9 cellular contexts compared by ENCODE assay signal in the genomic region with DNA sequence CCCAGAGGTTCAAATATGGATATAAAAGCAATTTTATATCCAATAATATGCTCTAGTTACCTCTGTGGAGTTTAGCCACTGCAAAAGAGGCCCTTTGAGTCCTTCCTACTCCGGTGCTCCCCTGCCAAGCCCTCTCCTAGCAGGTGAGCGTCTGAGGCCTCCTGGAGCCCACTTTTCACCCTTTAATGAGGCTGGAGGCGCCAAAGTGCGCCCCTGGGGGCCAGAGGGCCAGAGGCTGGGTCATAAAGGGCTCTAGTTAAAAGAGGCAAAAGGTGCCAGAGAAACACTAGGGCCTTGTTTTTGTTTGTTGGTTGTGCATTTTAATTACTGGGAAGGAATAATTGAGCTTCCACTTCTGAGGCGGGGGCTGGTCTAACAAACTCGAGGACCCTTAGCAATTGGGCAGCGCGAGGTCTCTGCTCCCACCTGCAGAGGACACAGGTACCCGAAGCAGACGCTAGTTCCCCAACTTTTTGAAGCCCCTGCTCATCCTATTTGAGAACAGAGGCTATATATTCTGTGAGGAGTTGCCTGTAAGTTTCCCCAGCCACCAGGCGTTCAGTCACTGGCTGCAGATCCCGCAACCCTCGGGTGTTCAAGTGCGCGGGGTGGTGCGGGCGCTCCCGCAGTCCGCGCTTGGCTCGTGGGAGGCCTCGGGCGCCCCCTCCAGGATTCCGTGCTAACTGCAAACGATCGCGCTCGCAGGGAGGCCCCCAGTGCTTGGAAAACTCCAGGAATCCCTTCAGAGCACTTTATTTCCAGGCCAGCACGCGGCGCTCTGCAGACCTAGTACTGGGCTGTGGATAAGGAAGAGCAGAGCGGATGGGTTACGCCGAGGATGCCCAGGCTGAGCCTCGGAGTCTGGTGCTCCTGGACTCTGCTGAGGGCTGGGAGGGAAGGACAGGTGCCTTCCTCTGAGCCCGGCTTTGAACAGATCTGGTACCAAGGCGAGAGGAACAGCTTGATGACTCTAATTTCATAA. TPM values are rescaled to one million over a fixed set of nuclear protein-coding genes. Genes with fewer than 3 reads are reported as not detected.
A peak's percentile ranks its signal among the peaks of the same experiment; 100 is the strongest.
DNase-seq lines count a peak whose midpoint lies in the region; ATAC-seq and TF ChIP-seq lines count a peak whose summit lies in the region.
"Had no signal": no experiment of that assay in that cellular context is flagged by ENCODE, and none has a peak within 500 bp of the region (broad histone marks: within the 10 kb centered on the region; RNA-seq: fewer than 3 reads in every experiment).

No MANE protein-coding gene starts in this region.

- CTCF ChIA-PET in HEK293T (lab: Yijun Ruan, JAX) (interaction anchor here (0.7 to 1.1 kb wide), 3 partner anchors 9 to 15 kb away, joined by 3 to 4 read pairs (median 3); no protein-coding TSS in a partner anchor), WTC11 (lab: Charles Lee) (interaction anchor here (1.5 to 1.6 kb wide), 2 partner anchors 10 to 22 kb away, joined by 4 to 5 read pairs; no protein-coding TSS in a partner anchor)

- H3K4me1 ChIP-seq in stomach, result peaks cover 6 to 11% (median 9%) of the 10 kb centered on the region in 4 donors

- TF ChIP-seq EP300 in stomach (IDR thresholded peaks at IDR 0.05), result no peak

- H3K9me3 ChIP-seq in stomach, result no peaks in the 10 kb centered on the region

- H3K27me3 Mint-ChIP-seq in WTC11 (ENCODE audit: low read depth), result peaks cover 69% of the 10 kb centered on the region
- no peaks in the 10 kb centered on the region for H3K27me3 Mint-ChIP-seq in memory B cell

- H3K4me3 ChIP-seq in LNCaP clone FGC (ENCODE audit: low read depth, low read length) (no peak overlapping the region), stomach (peak overlapping the region in 2 of 4 donors; percentile 1 to 28)

- H3K27ac ChIP-seq in stomach, result no peak overlapping the region
- H3K27ac ChIP-seq: skin epidermis had no signal

- no peak overlapping the region for H3K27ac Mint-ChIP-seq in WTC11
- no peak overlapping the region for H3K27ac Mint-ChIP-seq in memory B cell

- ATAC-seq in WTC11 (peak; percentile 97), memory B cell (ENCODE audit: low read depth) (peak; percentile 92)

- peaks cover 22% of the 10 kb centered on the region for H3K4me1 Mint-ChIP-seq in WTC11
- peaks cover 12% of the 10 kb centered on the region for H3K4me1 Mint-ChIP-seq in memory B cell

- peak overlapping the region; percentile 47 for H3K4me3 Mint-ChIP-seq in WTC11
- H3K4me3 Mint-ChIP-seq in memory B cell, result peak overlapping the region; percentile 49

- no peaks in the 10 kb centered on the region for H3K36me3 ChIP-seq in stomach

- TF ChIP-seq CTCF in LNCaP clone FGC (IDR thresholded peaks at IDR 0.05; ENCODE audit: control insufficient read depth, extremely low read depth, insufficient read depth) (peak; percentile 81), WTC11 (IDR thresholded peaks at IDR 0.05) (peak; percentile 79), stomach (IDR thresholded peaks at IDR 0.05) (peak in 5 of 7 experiments; percentile 21 to 83 (median 61))

- H3K9me3 Mint-ChIP-seq in WTC11 (0 out of 2 replicates have a peak, but pooled peaks cover 3% of the 10 kb centered on the region), memory B cell (peaks cover 3% of the 10 kb centered on the region)

- peaks cover 0 to 13% (median 7%) of the 10 kb centered on the region in 3 donors for H3K27me3 ChIP-seq in stomach

- DNase-seq in activated CD4-positive, alpha-beta T cell treated with anti-CD3 and anti-CD28 coated beads for 24 hours (ENCODE audit: low read depth in 2 of 2), result peak; percentile 1 to 34
- no peak for DNase-seq in activated CD4-positive, alpha-beta T cell treated with anti-CD3 and anti-CD28 coated beads for 1 hour
- peak; percentile 88 for DNase-seq in HEK293T (ENCODE audit: extremely low spot score)
- peak; percentile 35 for DNase-seq in LNCaP clone FGC (ENCODE audit: low read depth)
- DNase-seq in WTC11 (ENCODE audit: low spot score), result peak; percentile 92
- DNase-seq in epidermal melanocyte (ENCODE audit: insufficient read length, low spot score), result peak; percentile 59
- peak; percentile 75 to 85 for DNase-seq in memory B cell (ENCODE audit: low spot score in 2 of 2)
- DNase-seq in stomach, result peak; percentile 58

- POLR2A ChIA-PET in HEK293T (lab: Yijun Ruan, JAX) (no interaction called here), WTC11 (lab: Charles Lee) (no interaction called here)

- H3K36me3 Mint-ChIP-seq in WTC11, result no peaks in the 10 kb centered on the region
- H3K36me3 Mint-ChIP-seq in memory B cell, result no peaks in the 10 kb centered on the region

- WGBS in stomach, 5 donors, result 15 to 20% (median 16%) methylated on average over 29 to 37 of the region's 37 CpGs

- intact Hi-C loops in stomach (cut with DNase I; ENCODE audit: low total_unique reads), result no loop called here

- TF ChIP-seq POLR2A in stomach (IDR thresholded peaks at IDR 0.05), result no peak

TF ChIP-seq in HEK293T, 16 proteins besides CTCF, POLR2A, EP300 and RAD21:
- TF ChIP-seq L3MBTL2 (conservative IDR thresholded peaks at IDR 0.05) (peak; percentile 79), FOXK2 (IDR thresholded peaks at IDR 0.05) (no peak)

TF ChIP-seq in WTC11, 78 proteins besides CTCF, POLR2A, EP300 and RAD21:
- TF ChIP-seq SMAD3 (CRISPR knock-in tag; IDR thresholded peaks at IDR 0.05; ENCODE audit: borderline replicate concordance), result 0 out of 2 replicates have a peak, but pooled peaks have one; percentile 31
- TF ChIP-seq ZNF416 (CRISPR knock-in tag; IDR thresholded peaks at IDR 0.05), result no peak
- TF ChIP-seq, protein P1, sequence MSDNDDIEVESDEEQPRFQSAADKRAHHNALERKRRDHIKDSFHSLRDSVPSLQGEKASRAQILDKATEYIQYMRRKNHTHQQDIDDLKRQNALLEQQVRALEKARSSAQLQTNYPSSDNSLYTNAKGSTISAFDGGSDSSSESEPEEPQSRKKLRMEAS (CRISPR knock-in tag; IDR thresholded peaks at IDR 0.05), result peak; percentile 62; the same call in 1 of the 2 replicates
- TF ChIP-seq, protein P2, sequence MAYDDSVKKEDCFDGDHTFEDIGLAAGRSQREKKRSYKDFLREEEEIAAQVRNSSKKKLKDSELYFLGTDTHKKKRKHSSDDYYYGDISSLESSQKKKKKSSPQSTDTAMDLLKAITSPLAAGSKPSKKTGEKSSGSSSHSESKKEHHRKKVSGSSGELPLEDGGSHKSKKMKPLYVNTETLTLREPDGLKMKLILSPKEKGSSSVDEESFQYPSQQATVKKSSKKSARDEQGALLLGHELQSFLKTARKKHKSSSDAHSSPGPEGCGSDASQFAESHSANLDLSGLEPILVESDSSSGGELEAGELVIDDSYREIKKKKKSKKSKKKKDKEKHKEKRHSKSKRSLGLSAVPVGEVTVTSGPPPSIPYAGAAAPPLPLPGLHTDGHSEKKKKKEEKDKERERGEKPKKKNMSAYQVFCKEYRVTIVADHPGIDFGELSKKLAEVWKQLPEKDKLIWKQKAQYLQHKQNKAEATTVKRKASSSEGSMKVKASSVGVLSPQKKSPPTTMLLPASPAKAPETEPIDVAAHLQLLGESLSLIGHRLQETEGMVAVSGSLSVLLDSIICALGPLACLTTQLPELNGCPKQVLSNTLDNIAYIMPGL (CRISPR knock-in tag; IDR thresholded peaks at IDR 0.05), result peak; percentile 80
- 0 out of 2 replicates have a peak, but pooled peaks have one; percentile 30 for TF ChIP-seq ETV6 (CRISPR knock-in tag; IDR thresholded peaks at IDR 0.05)

RNA-seq across cellular contexts. Expression of gene MSGN1, which starts 14.1 kb away (rescaled TPM):
- total RNA-seq in WTC11 (2021) (not detected in 3 replicates), stomach (not detected)
- polyA plus RNA-seq in stomach, result under 1 TPM in 1 of 3 donors, not detected in 2; 0.75 TPM

RNA-seq across cellular contexts. Expression of gene KCNS3, which starts 48.1 kb away (rescaled TPM):
- 17.4 to 25.2 TPM (median 18.1 TPM) in 3 replicates for total RNA-seq in WTC11 (2021)
- total RNA-seq in stomach, result 100 to 1,000 TPM in 2 of 5 donors, 10 to 100 TPM in 3; 18.1 to 150 (median 31.0) TPM
- 10 to 100 TPM in 2 of 3 donors, 1 to 10 TPM in 1; 7.6 to 15.0 (median 12.3) TPM for polyA plus RNA-seq in stomach
